Comparison of ENCODE assay signal across 7 cellular contexts in the genomic region with DNA sequence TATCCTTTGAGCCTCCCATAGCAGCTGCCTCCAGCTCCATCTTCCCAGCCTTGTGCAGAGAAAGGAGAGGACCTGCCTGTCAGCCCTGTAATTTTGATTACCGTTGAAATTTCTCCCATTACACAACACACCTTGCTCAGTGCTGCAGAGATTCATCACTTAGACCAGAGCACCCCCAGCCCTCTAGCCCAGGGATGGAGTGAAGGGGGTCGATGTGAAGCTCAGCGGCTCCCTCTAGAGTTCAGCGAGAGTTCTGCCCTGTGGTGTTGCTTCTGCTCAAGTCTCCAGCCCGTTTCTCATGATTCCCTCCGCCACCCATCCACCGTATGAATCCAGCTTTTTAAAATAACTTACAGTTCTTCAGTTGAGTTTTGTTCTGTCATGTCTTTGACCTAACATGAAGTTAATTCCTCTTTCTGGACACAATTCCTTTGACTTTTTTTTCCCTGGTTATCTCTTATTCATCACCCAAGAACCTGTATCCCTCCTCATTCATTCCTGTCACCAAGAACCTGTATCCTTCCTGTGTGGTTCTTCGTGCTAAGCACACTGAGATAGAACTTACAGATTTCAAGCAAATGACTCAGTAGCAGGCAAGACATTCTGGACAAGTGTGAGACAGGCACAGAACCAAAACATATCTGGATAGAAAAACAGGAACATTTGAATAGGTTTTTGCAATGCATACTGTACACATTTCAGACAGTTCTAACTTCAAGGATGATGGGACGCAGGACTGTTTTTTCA. TPM values are rescaled to one million over a fixed set of nuclear protein-coding genes. Genes with fewer than 3 reads are reported as not detected.
A peak's percentile ranks its signal among the peaks of the same experiment; 100 is the strongest.
DNase-seq lines count a peak whose midpoint lies in the region; ATAC-seq and TF ChIP-seq lines count a peak whose summit lies in the region.

No MANE protein-coding gene starts in this region.

- intact Hi-C loops in mucosa of descending colon (cut with DNase I, micrococcal nuclease) = loop anchor here in 1 of 2 donors (10.0 kb wide), 1 partner anchor 631 kb away; no protein-coding TSS in a partner anchor

- H3K4me3 ChIP-seq in GM06990 (replicated peaks; ENCODE audit: low read depth, low read length) = no peak overlapping the region
- H3K4me3 ChIP-seq in HL-60 (replicated peaks; ENCODE audit: insufficient read depth, low read length) = no peak overlapping the region
- H3K4me3 ChIP-seq in mucosa of descending colon = no peak overlapping the region

- TF ChIP-seq CTCF in GM06990 (IDR thresholded peaks at IDR 0.05; ENCODE audit: insufficient read depth, low read length, poor library complexity, severe bottlenecking) (peak; percentile 72), HL-60 (IDR thresholded peaks at IDR 0.05; ENCODE audit: insufficient read depth, low read length) (peak; percentile 42), mucosa of descending colon (IDR thresholded peaks at IDR 0.05) (no peak)

- peak; percentile 36 for ATAC-seq in mucosa of descending colon
- no peak for ATAC-seq in GM18868 (IDR thresholded peaks at IDR 0.05; ENCODE audit: unreplicated experiment)
- ATAC-seq in GM19463 (IDR thresholded peaks at IDR 0.05; ENCODE audit: unreplicated experiment) = no peak

- no peak overlapping the region for H3K27ac ChIP-seq in HL-60 (replicated peaks)

- no peak for DNase-seq in GM06990 (ENCODE audit: extremely low read depth, insufficient read length)
- DNase-seq in HL-60 (ENCODE audit: low read depth in 1 of 2, low spot score in 1 of 2) = no peak
- DNase-seq in amniotic epithelial cell (ENCODE audit: low read depth) = peak; percentile 81
- DNase-seq in mucosa of descending colon = no peak
- no peak for DNase-seq in NCI-H146 treated with DMSO at 0.1 percent for 48 hours (lab: John Stamatoyannopoulos, UW; ENCODE audit: unreplicated experiment)

- H3K27me3 ChIP-seq in GM06990 (replicated peaks; ENCODE audit: control insufficient read depth, insufficient read depth, low read length) = no peaks in the 10 kb centered on the region; the same call in 1 of the 2 replicates
- H3K27me3 ChIP-seq in HL-60 (ENCODE audit: insufficient read depth, poor library complexity, severe bottlenecking) = no peaks in the 10 kb centered on the region

- no peaks in the 10 kb centered on the region for H3K4me1 ChIP-seq in mucosa of descending colon (ENCODE audit: low read depth)

- H3K36me3 ChIP-seq in GM06990 (ENCODE audit: control insufficient read depth, insufficient read depth, low read length) (no peaks in the 10 kb centered on the region), mucosa of descending colon (ENCODE audit: low read depth) (no peaks in the 10 kb centered on the region)

- no peaks in the 10 kb centered on the region for H3K9me3 ChIP-seq in mucosa of descending colon

RNA-seq across cellular contexts. Expression of gene ZNF32, which starts 34.9 kb away (rescaled TPM):
- 10 to 100 TPM; 10.6 to 46.5 (median 14.8) TPM for total RNA-seq in mucosa of descending colon
